ENCODE assay signal across 8 cellular contexts in the genomic region with DNA sequence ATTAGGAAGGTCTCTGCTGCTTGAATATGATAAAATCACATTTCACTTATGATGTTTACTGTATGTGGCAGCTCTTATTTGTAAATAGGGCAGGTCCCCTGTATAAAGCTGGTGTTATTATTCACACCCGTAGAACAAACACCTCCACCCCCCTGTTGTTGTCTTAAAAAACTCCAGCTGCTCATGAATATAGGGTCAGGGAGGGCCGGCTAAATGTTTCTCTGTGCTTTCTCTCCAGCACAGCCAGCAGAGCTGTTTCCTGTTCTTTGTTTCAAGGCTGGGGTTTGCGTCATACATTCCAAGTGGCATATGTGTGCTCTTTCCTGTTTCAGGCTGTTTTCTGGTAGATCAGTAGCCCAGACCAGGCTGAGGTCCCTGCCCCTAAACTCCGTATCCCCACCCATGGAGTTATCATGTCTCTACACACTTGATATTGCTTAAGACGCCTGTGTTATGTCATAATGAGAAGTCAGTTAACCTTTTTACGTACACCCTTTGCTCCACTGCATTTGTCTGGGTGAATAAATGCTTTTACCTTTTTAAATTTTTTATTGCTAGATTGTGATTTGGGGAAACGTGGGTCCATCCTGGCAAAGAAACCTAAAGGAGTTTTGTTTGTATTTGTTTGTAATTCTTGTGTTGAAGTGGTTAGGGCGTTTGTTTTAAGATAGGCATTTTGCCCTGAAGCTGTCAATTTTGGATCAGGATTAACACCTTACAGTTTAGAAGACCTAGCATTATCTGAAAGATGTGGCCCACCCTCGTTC. TPM values are rescaled to one million over a fixed set of nuclear protein-coding genes. Genes with fewer than 3 reads are reported as not detected.
DNase-seq lines count a peak whose midpoint lies in the region; ATAC-seq and TF ChIP-seq lines count a peak whose summit lies in the region.

No MANE protein-coding gene starts in this region.

- H3K36me3 ChIP-seq in endodermal cell (ENCODE audit: control insufficient read depth, insufficient read depth, low read length) (no peaks in the 10 kb centered on the region), stomach smooth muscle (ENCODE audit: control insufficient read depth in 2 of 2, insufficient read depth in 2 of 2, low read length in 2 of 2) (no peaks in the 10 kb centered on the region)

- WGBS in endodermal cell (ENCODE audit: insufficient coverage in 1 of 2, insufficient read length in 1 of 2), 2 experiments = 0 to 3% methylated on average over 4 to 9 of the region's 9 CpGs

- peak overlapping the region; percentile 9; the same call in 1 of the 2 replicates for H3K4me3 ChIP-seq in HL-60 (replicated peaks; ENCODE audit: insufficient read depth, low read length)
- H3K4me3 ChIP-seq in endodermal cell (ENCODE audit: low read length) = peak overlapping the region; percentile 87
- peak overlapping the region; percentile 78 to 85 for H3K4me3 ChIP-seq in stomach smooth muscle (ENCODE audit: low read length in 2 of 2)

- H3K9ac ChIP-seq in endodermal cell (ENCODE audit: extremely low read depth, low read length, poor library complexity, severe bottlenecking) (peak overlapping the region; percentile 84), stomach smooth muscle (ENCODE audit: low read length in 2 of 2) (peak overlapping the region; percentile 80 to 90)

- no peaks in the 10 kb centered on the region for H3K27me3 Mint-ChIP-seq in endodermal cell (ENCODE audit: insufficient read depth)

- peaks cover 61% of the 10 kb centered on the region for H3K4me1 Mint-ChIP-seq in endodermal cell

- TF ChIP-seq CTCF in HL-60 (IDR thresholded peaks at IDR 0.05; ENCODE audit: insufficient read depth, low read length) (no peak), endodermal cell (conservative IDR thresholded peaks at IDR 0.05) (no peak)

- peak overlapping the region; percentile 85 for H3K4me3 Mint-ChIP-seq in endodermal cell

- H3K9me3 Mint-ChIP-seq in endodermal cell = no peaks in the 10 kb centered on the region

- no peak for ATAC-seq in GM18519 (IDR thresholded peaks at IDR 0.05; ENCODE audit: low FRiP score, unreplicated experiment)

- DNase-seq in COLO668 (lab: John Stamatoyannopoulos, UW; ENCODE audit: unreplicated experiment) (peak; percentile 81), HL-60 (ENCODE audit: low read depth in 1 of 2, low spot score in 1 of 2) (peak; percentile 85 to 95), NCI-H774 (lab: John Stamatoyannopoulos, UW) (peak; percentile 86), endodermal cell (peak; percentile 91), lung microvascular endothelial cell (ENCODE audit: low read depth in 2 of 2) (peak; percentile 93 to 99)
- DNase-seq in activated CD8-positive, alpha-beta memory T cell treated with anti-CD3 and anti-CD28 coated beads for 24 hours = peak; percentile 72

- no peaks in the 10 kb centered on the region for H3K9me3 ChIP-seq in endodermal cell (ENCODE audit: control insufficient read depth, low read length)
- H3K9me3 ChIP-seq in stomach smooth muscle (ENCODE audit: control insufficient read depth in 2 of 2, low read length in 2 of 2) = no peaks in the 10 kb centered on the region

- no peaks in the 10 kb centered on the region for H3K36me3 Mint-ChIP-seq in endodermal cell (ENCODE audit: low read depth)

- H3K4me1 ChIP-seq in endodermal cell (ENCODE audit: control insufficient read depth, insufficient read depth, low read length) = peaks cover 33% of the 10 kb centered on the region
- peaks cover 52% of the 10 kb centered on the region for H3K4me1 ChIP-seq in stomach smooth muscle (ENCODE audit: control insufficient read depth, insufficient read depth, low read length)

- H3K27ac Mint-ChIP-seq in endodermal cell = peak overlapping the region; percentile 95

- H3K27me3 ChIP-seq in HL-60 (ENCODE audit: insufficient read depth, poor library complexity, severe bottlenecking) (no peaks in the 10 kb centered on the region), endodermal cell (ENCODE audit: control insufficient read depth, insufficient read depth, low read length, poor library complexity, severe bottlenecking) (no peaks in the 10 kb centered on the region), stomach smooth muscle (ENCODE audit: control insufficient read depth in 1 of 2, insufficient read depth in 2 of 2, low read length in 2 of 2) (no peaks in the 10 kb centered on the region)

- H3K27ac ChIP-seq in HL-60 (replicated peaks) (peak overlapping the region; percentile 70), endodermal cell (ENCODE audit: low read depth, low read length) (peak overlapping the region; percentile 97), stomach smooth muscle (ENCODE audit: low read length) (peak overlapping the region; percentile 98)

RNA-seq across cellular contexts. Expression of a gene that starts 3.2 kb away (rescaled TPM):
- total RNA-seq in endodermal cell (10 to 100 TPM; 20.7 to 28.2 TPM), lung microvascular endothelial cell (17.0 and 26.8 TPM in 2 replicates)
- polyA plus RNA-seq in endodermal cell (2013, experiment 1 of 2) = 38.0 TPM
- 38.5 TPM for polyA plus RNA-seq in endodermal cell (2013, experiment 2 of 2)

Comparison
In these comparisons a context has a peak if more than half of its experiments do, and no peak if none do; other contexts are left out.
1. H3K4me3 ChIP-seq: peak in every context shown above with its lines; median percentile 87 in endodermal cell; 82 in stomach smooth muscle; 9 in HL-60.